Comparison of ENCODE assay signal across 8 cellular contexts in genomic region chr11:108008656-108009496, GRCh38. TPM values are rescaled to one million over a fixed set of nuclear protein-coding genes. Genes with fewer than 3 reads are reported as not detected.
DNase-seq lines count a peak whose midpoint lies in the region; ATAC-seq, FAIRE-seq and TF ChIP-seq lines count a peak whose summit lies in the region.

Gene CUL5, plus strand, starts transcription at chr11:108008898. Its CDS starts 451 bp downstream, at chr11:108009349.

- peak within 1 kb of the TSS; percentile 97 for H3K27ac ChIP-seq in keratinocyte (ENCODE audit: control insufficient read depth, insufficient read depth, low read length)

- no peaks in the 10 kb centered on the region for H3K27me3 ChIP-seq in keratinocyte (ENCODE audit: control insufficient read depth, extremely low read depth, insufficient read depth, low read length)

- H3K79me2 ChIP-seq in keratinocyte (ENCODE audit: control insufficient read depth, insufficient read depth, low read length): peaks cover 50% of the 10 kb centered on the region

- H3K27me3 Mint-ChIP-seq in central memory CD8-positive, alpha-beta T cell: no peaks in the 10 kb centered on the region

- peak; percentile 89 for ATAC-seq in HG03196 (IDR thresholded peaks at IDR 0.05; ENCODE audit: unreplicated experiment)
- ATAC-seq in central memory CD8-positive, alpha-beta T cell (replicated peaks; ENCODE audit: extremely low read depth, poor library complexity, severe bottlenecking): peak; percentile 87

- H3K4me1 Mint-ChIP-seq in central memory CD8-positive, alpha-beta T cell: peaks cover 19% of the 10 kb centered on the region

- TF ChIP-seq CTCF in keratinocyte (optimal IDR thresholded peaks at IDR 0.05 in 1 of 3, IDR thresholded peaks at IDR 0.05 in 1 of 3, conservative IDR thresholded peaks at IDR 0.05 in 1 of 3; ENCODE audit: extremely low read depth in 1 of 3, insufficient read depth in 2 of 3, low read length in 3 of 3): peak; percentile 78 to 91 (median 86)

- peak within 1 kb of the TSS; percentile 99 for H3K27ac Mint-ChIP-seq in central memory CD8-positive, alpha-beta T cell (ENCODE audit: low read depth)

- peaks cover 16% of the 10 kb centered on the region for H3K36me3 Mint-ChIP-seq in central memory CD8-positive, alpha-beta T cell (ENCODE audit: insufficient read depth)

- H3K4me1 ChIP-seq in keratinocyte (ENCODE audit: control insufficient read depth, extremely low read depth, insufficient read depth, low read length): peaks cover 10% of the 10 kb centered on the region

- no peaks in the 10 kb centered on the region for H4K20me1 ChIP-seq in keratinocyte (ENCODE audit: control insufficient read depth, extremely low read depth, insufficient read depth, low read length)

- DNase-seq in AG20443 (ENCODE audit: low spot score): peak; percentile 97
- DNase-seq in NCI-H226: peak; percentile 85
- DNase-seq in activated CD4-positive, CD25-positive, alpha-beta regulatory T cell treated with anti-CD3 and anti-CD28 coated beads, Interleukin-2, amount 50 U/mL, for 16 hours (ENCODE audit: low read depth, low spot score): peak; percentile 80
- DNase-seq in central memory CD8-positive, alpha-beta T cell (ENCODE audit: low spot score in 2 of 2): peak; percentile 85 to 86
- peak; percentile 57 for DNase-seq in keratinocyte (ENCODE audit: low read depth, low spot score)
- peak; percentile 77 to 89 for DNase-seq in stimulated activated CD4-positive, alpha-beta T cell treated with anti-CD3 and anti-CD28 coated beads, Interleukin-15, amount 100 ng/mL, for 1 hour (ENCODE audit: low read depth in 1 of 2, low spot score in 1 of 2)

- in situ Hi-C loops in GM18951 (cut with MboI; ENCODE audit: low sequenced_read_pairs, unreplicated experiment): no loop called here

- peak within 1 kb of the TSS; percentile 68 to 96 (median 85) for H3K4me3 ChIP-seq in keratinocyte (ENCODE audit: control insufficient read depth in 2 of 3, extremely low read depth in 1 of 3, insufficient read depth in 2 of 3, low read depth in 1 of 3, low read length in 3 of 3)

- dilution Hi-C loops in keratinocyte (cut with MboI; ENCODE audit: extremely low pct_ligation_motif_present, low sequenced_read_pairs): no loop called here

- H3K9ac ChIP-seq in keratinocyte (ENCODE audit: control insufficient read depth, extremely low read depth, insufficient read depth, low read length): peak within 1 kb of the TSS; percentile 100

- H2AFZ ChIP-seq in keratinocyte (ENCODE audit: control insufficient read depth, low read length): peak within 1 kb of the TSS; percentile 100

- H3K9me3 Mint-ChIP-seq in central memory CD8-positive, alpha-beta T cell: no peaks in the 10 kb centered on the region

- FAIRE-seq in keratinocyte (lab: Jason Lieb, UNC): peak; percentile 9

- no peaks in the 10 kb centered on the region for H3K9me3 ChIP-seq in keratinocyte (ENCODE audit: control insufficient read depth, low read depth, low read length)

- peak; percentile 82 for TF ChIP-seq POLR2A in GM18951 (IDR thresholded peaks at IDR 0.05; ENCODE audit: extremely low read depth, insufficient read depth, insufficient read length)

- no peaks in the 10 kb centered on the region for H3K36me3 ChIP-seq in keratinocyte (ENCODE audit: control insufficient read depth in 2 of 2, extremely low read depth in 1 of 2, insufficient read depth in 2 of 2, low read length in 2 of 2)

- H3K4me3 Mint-ChIP-seq in central memory CD8-positive, alpha-beta T cell: peak within 1 kb of the TSS; percentile 98

- H3K9me1 ChIP-seq in keratinocyte (ENCODE audit: control insufficient read depth, extremely low read depth, insufficient read depth, low read length): no peaks in the 10 kb centered on the region

- H3K4me2 ChIP-seq in keratinocyte (ENCODE audit: control insufficient read depth, extremely low read depth, insufficient read depth, low read depth, low read length): peak within 1 kb of the TSS; percentile 97

RNA-seq across cellular contexts. Expression of gene CUL5, which starts in this region (rescaled TPM):
- polyA plus RNA-seq in keratinocyte: 10.9 to 15.1 TPM (median 11.6 TPM) in 3 replicates
- 17.7 TPM for polyA plus RNA-seq in keratinocyte (2011; ENCODE audit: low read depth)
- polyA plus RNA-seq in keratinocyte (2011; cell fraction: cytosol; rRNA removed): 6.7 and 14.2 TPM in 2 replicates
- polyA plus RNA-seq in keratinocyte (2011; cell fraction: nucleus; rRNA removed): 11.9 and 13.5 TPM in 2 replicates
- 9.3 and 13.2 TPM in 2 replicates for polyA plus RNA-seq in keratinocyte (2012; ENCODE audit: low replicate concordance)
- 7.8 to 23.4 TPM (median 14.0 TPM) in 3 replicates for polyA minus RNA-seq in keratinocyte
- 29.7 TPM for polyA minus RNA-seq in keratinocyte (2011; cell fraction: cytosol; rRNA and poly(A)+ RNA removed)
- 19.3 and 45.6 TPM in 2 replicates for polyA minus RNA-seq in keratinocyte (2011; cell fraction: nucleus; rRNA and poly(A)+ RNA removed)

Comparison
In these comparisons a context has a peak if more than half of its experiments do, and no peak if none do; other contexts are left out.
1. Peak in every context shown above with its lines: DNase-seq, ATAC-seq, H3K4me3 ChIP-seq and H3K27ac ChIP-seq.